Comparison of ENCODE assay signal across 1 cellular context in the genomic region with DNA sequence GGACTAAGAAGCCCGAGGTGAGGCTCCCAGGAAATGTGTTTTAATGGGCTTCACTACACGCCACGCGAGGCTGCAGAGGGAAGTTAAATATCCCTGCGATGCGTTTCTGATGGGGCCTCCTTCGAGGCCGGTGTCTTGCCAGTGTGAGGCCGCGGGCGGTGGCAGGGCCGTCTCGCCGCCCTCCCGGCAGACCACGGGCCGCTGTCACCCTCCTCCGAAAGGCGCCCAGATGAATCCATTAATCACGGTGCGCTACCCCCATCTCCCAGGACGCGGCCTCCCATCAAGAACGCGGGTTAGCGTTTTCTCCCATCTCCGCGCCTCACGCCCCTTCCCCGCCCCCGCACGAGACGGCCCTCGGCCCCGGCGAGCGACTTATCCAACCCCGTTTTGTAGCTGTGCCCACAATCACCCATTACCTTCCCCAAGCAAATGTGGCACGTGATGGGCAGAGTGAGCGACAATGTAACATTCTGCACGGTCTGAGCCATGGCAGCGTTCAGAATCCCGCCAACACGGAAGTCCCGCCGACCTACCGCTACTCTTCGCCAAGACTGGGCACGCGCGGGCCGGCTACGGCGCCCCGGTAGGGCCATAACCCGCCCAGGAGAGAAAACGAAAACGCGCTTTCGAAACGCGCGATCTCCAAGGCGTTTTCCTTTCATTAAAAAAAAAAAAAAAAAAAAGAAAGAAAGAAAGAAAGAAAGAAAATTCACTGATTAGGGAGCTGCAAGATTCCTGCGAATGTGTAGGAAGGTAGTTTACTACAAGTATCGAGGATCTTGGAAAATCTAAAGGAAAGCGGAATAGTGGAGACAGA.
TF ChIP-seq lines count a peak whose summit lies in the region.

A gene with protein sequence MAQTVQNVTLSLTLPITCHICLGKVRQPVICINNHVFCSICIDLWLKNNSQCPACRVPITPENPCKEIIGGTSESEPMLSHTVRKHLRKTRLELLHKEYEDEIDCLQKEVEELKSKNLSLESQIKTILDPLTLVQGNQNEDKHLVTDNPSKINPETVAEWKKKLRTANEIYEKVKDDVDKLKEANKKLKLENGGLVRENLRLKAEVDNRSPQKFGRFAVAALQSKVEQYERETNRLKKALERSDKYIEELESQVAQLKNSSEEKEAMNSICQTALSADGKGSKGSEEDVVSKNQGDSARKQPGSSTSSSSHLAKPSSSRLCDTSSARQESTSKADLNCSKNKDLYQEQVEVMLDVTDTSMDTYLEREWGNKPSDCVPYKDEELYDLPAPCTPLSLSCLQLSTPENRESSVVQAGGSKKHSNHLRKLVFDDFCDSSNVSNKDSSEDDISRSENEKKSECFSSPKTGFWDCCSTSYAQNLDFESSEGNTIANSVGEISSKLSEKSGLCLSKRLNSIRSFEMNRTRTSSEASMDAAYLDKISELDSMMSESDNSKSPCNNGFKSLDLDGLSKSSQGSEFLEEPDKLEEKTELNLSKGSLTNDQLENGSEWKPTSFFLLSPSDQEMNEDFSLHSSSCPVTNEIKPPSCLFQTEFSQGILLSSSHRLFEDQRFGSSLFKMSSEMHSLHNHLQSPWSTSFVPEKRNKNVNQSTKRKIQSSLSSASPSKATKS (minus strand): TSS at position 526 of the 820 bp plus-strand sequence. CDS start 35 bp downstream, at position 491.

TF ChIP-seq in HepG2, 621 proteins besides CTCF, POLR2A, EP300 and RAD21 (continued from another document and continues in another):
- TF ChIP-seq, protein P1, sequence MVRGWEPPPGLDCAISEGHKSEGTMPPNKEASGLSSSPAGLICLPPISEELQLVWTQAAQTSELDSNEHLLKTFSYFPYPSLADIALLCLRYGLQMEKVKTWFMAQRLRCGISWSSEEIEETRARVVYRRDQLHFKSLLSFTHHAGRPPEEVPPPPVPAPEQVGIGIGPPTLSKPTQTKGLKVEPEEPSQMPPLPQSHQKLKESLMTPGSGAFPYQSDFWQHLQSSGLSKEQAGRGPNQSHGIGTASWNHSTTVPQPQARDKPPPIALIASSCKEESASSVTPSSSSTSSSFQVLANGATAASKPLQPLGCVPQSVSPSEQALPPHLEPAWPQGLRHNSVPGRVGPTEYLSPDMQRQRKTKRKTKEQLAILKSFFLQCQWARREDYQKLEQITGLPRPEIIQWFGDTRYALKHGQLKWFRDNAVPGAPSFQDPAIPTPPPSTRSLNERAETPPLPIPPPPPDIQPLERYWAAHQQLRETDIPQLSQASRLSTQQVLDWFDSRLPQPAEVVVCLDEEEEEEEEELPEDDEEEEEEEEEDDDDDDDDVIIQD (CRISPR knock-in tag; IDR thresholded peaks at IDR 0.05; ENCODE audit: low read depth), result 0 out of 2 replicates have a peak, but pooled peaks have one; percentile 22
- TF ChIP-seq ZNF343 (CRISPR knock-in tag; IDR thresholded peaks at IDR 0.05) (no peak), SETDB1 (CRISPR knock-in tag; IDR thresholded peaks at IDR 0.05; ENCODE audit: borderline replicate concordance) (no peak), ZNF333 (CRISPR knock-in tag; IDR thresholded peaks at IDR 0.05; ENCODE audit: borderline replicate concordance) (no peak), TGIF2 (CRISPR knock-in tag; IDR thresholded peaks at IDR 0.05) (peak; percentile 81), ZNF44 (CRISPR knock-in tag; IDR thresholded peaks at IDR 0.05) (no peak), KMT2A (CRISPR knock-in tag; IDR thresholded peaks at IDR 0.05) (peak; percentile 87), NFIB (CRISPR knock-in tag; IDR thresholded peaks at IDR 0.05; ENCODE audit: borderline replicate concordance) (no peak), HNRNPLL (IDR thresholded peaks at IDR 0.05; ENCODE audit: low read depth, low read length, poor library complexity, severe bottlenecking) (peak; percentile 84), ZNF350 (CRISPR knock-in tag; IDR thresholded peaks at IDR 0.05; ENCODE audit: borderline replicate concordance, low read depth) (peak; percentile 45; the same call in 1 of the 2 replicates), RFXANK (CRISPR knock-in tag; IDR thresholded peaks at IDR 0.05) (0 out of 2 replicates have a peak, but pooled peaks have one; percentile 34), GABPB1 (CRISPR knock-in tag; IDR thresholded peaks at IDR 0.05) (peak; percentile 94), ZNF292 (CRISPR knock-in tag; IDR thresholded peaks at IDR 0.05; ENCODE audit: borderline replicate concordance, low read depth) (peak; percentile 52; the same call in 1 of the 2 replicates), GABPA (IDR thresholded peaks at IDR 0.05; ENCODE audit: low read depth, low read length) (peak; percentile 52), GABPA (CRISPR knock-in tag; IDR thresholded peaks at IDR 0.05; ENCODE audit: low read depth) (peak; percentile 84), RNF2 (conservative IDR thresholded peaks at IDR 0.05; ENCODE audit: low read depth) (peak; percentile 87), EED (CRISPR knock-in tag; IDR thresholded peaks at IDR 0.05) (peak; percentile 51; the same call in 1 of the 2 replicates)
- TF ChIP-seq, protein P2, sequence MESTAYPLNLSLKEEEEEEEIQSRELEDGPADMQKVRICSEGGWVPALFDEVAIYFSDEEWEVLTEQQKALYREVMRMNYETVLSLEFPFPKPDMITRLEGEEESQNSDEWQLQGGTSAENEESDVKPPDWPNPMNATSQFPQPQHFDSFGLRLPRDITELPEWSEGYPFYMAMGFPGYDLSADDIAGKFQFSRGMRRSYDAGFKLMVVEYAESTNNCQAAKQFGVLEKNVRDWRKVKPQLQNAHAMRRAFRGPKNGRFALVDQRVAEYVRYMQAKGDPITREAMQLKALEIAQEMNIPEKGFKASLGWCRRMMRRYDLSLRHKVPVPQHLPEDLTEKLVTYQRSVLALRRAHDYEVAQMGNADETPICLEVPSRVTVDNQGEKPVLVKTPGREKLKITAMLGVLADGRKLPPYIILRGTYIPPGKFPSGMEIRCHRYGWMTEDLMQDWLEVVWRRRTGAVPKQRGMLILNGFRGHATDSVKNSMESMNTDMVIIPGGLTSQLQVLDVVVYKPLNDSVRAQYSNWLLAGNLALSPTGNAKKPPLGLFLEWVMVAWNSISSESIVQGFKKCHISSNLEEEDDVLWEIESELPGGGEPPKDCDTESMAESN (CRISPR knock-in tag; conservative IDR thresholded peaks at IDR 0.05), result peak; percentile 64
- TF ChIP-seq, protein P3, sequence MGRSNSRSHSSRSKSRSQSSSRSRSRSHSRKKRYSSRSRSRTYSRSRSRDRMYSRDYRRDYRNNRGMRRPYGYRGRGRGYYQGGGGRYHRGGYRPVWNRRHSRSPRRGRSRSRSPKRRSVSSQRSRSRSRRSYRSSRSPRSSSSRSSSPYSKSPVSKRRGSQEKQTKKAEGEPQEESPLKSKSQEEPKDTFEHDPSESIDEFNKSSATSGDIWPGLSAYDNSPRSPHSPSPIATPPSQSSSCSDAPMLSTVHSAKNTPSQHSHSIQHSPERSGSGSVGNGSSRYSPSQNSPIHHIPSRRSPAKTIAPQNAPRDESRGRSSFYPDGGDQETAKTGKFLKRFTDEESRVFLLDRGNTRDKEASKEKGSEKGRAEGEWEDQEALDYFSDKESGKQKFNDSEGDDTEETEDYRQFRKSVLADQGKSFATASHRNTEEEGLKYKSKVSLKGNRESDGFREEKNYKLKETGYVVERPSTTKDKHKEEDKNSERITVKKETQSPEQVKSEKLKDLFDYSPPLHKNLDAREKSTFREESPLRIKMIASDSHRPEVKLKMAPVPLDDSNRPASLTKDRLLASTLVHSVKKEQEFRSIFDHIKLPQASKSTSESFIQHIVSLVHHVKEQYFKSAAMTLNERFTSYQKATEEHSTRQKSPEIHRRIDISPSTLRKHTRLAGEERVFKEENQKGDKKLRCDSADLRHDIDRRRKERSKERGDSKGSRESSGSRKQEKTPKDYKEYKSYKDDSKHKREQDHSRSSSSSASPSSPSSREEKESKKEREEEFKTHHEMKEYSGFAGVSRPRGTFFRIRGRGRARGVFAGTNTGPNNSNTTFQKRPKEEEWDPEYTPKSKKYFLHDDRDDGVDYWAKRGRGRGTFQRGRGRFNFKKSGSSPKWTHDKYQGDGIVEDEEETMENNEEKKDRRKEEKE (IDR thresholded peaks at IDR 0.05), result no peak
- TF ChIP-seq, protein P4, sequence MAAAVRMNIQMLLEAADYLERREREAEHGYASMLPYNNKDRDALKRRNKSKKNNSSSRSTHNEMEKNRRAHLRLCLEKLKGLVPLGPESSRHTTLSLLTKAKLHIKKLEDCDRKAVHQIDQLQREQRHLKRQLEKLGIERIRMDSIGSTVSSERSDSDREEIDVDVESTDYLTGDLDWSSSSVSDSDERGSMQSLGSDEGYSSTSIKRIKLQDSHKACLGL (CRISPR knock-in tag; IDR thresholded peaks at IDR 0.05), result peak; percentile 85; the same call in 1 of the 2 replicates
- TF ChIP-seq, protein P5, sequence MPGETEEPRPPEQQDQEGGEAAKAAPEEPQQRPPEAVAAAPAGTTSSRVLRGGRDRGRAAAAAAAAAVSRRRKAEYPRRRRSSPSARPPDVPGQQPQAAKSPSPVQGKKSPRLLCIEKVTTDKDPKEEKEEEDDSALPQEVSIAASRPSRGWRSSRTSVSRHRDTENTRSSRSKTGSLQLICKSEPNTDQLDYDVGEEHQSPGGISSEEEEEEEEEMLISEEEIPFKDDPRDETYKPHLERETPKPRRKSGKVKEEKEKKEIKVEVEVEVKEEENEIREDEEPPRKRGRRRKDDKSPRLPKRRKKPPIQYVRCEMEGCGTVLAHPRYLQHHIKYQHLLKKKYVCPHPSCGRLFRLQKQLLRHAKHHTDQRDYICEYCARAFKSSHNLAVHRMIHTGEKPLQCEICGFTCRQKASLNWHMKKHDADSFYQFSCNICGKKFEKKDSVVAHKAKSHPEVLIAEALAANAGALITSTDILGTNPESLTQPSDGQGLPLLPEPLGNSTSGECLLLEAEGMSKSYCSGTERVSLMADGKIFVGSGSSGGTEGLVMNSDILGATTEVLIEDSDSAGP (CRISPR knock-in tag; IDR thresholded peaks at IDR 0.05; ENCODE audit: borderline replicate concordance), result peak; percentile 66
- TF ChIP-seq, protein P6, sequence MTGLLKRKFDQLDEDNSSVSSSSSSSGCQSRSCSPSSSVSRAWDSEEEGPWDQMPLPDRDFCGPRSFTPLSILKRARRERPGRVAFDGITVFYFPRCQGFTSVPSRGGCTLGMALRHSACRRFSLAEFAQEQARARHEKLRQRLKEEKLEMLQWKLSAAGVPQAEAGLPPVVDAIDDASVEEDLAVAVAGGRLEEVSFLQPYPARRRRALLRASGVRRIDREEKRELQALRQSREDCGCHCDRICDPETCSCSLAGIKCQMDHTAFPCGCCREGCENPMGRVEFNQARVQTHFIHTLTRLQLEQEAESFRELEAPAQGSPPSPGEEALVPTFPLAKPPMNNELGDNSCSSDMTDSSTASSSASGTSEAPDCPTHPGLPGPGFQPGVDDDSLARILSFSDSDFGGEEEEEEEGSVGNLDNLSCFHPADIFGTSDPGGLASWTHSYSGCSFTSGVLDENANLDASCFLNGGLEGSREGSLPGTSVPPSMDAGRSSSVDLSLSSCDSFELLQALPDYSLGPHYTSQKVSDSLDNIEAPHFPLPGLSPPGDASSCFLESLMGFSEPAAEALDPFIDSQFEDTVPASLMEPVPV (CRISPR knock-in tag; IDR thresholded peaks at IDR 0.05), result no peak
- TF ChIP-seq, protein P7, sequence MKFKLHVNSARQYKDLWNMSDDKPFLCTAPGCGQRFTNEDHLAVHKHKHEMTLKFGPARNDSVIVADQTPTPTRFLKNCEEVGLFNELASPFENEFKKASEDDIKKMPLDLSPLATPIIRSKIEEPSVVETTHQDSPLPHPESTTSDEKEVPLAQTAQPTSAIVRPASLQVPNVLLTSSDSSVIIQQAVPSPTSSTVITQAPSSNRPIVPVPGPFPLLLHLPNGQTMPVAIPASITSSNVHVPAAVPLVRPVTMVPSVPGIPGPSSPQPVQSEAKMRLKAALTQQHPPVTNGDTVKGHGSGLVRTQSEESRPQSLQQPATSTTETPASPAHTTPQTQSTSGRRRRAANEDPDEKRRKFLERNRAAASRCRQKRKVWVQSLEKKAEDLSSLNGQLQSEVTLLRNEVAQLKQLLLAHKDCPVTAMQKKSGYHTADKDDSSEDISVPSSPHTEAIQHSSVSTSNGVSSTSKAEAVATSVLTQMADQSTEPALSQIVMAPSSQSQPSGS (CRISPR knock-in tag; IDR thresholded peaks at IDR 0.05), result peak; percentile 61
- TF ChIP-seq, protein P8, sequence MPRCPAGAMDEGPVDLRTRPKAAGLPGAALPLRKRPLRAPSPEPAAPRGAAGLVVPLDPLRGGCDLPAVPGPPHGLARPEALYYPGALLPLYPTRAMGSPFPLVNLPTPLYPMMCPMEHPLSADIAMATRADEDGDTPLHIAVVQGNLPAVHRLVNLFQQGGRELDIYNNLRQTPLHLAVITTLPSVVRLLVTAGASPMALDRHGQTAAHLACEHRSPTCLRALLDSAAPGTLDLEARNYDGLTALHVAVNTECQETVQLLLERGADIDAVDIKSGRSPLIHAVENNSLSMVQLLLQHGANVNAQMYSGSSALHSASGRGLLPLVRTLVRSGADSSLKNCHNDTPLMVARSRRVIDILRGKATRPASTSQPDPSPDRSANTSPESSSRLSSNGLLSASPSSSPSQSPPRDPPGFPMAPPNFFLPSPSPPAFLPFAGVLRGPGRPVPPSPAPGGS (CRISPR knock-in tag; IDR thresholded peaks at IDR 0.05), result peak; percentile 67; the same call in 1 of the 2 replicates
